In the genomic region with DNA sequence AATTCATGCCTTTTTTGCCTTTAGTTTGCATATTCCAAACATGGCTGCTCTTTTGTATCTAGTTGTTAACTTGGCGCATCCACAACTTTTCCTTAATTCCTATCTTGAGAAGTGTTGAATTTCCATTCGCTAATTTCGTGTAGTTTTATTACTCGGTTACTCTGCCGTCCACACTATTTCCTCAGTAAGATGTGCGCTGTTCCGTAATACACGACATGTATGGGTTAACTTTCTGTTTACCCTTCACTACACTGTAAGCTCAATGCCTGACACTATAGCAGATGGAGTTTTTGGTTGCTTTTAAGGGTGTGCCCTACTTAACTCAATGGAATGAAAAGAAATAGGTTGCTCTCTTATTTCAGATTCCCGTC, we compare ENCODE assay signal across 8 cellular contexts. TPM values are rescaled to one million over a fixed set of nuclear protein-coding genes. Genes with fewer than 3 reads are reported as not detected.
DNase-seq lines count a peak whose midpoint lies in the region; ATAC-seq and TF ChIP-seq lines count a peak whose summit lies in the region.

No MANE protein-coding gene starts in this region.

- 4% methylated on average over 9 of the region's 9 CpGs for WGBS in esophagus muscularis mucosa

- H3K27ac ChIP-seq in DOHH2 (ENCODE audit: low read depth, low read length) (peak overlapping the region; percentile 83), RWPE2 (ENCODE audit: poor library complexity, severe bottlenecking) (peak overlapping the region; percentile 75), esophagus muscularis mucosa (replicated peaks in 1 of 4) (peak overlapping the region; percentile 78 to 88 (median 82)), parathyroid adenoma (peak overlapping the region; percentile 88)

- H3K27me3 ChIP-seq in DOHH2 (ENCODE audit: control insufficient read depth, low read length) (no peaks in the 10 kb centered on the region), RWPE2 (ENCODE audit: insufficient read depth, poor library complexity, severe bottlenecking) (no peaks in the 10 kb centered on the region), esophagus muscularis mucosa (no peaks in the 10 kb centered on the region), parathyroid adenoma (ENCODE audit: control insufficient read depth, insufficient read depth, low read length) (no peaks in the 10 kb centered on the region)

- TF ChIP-seq CTCF in DOHH2 (IDR thresholded peaks at IDR 0.05; ENCODE audit: low read depth, low read length, poor library complexity, severe bottlenecking) (no peak), RWPE2 (IDR thresholded peaks at IDR 0.05; ENCODE audit: poor library complexity, severe bottlenecking) (no peak), esophagus muscularis mucosa (IDR thresholded peaks at IDR 0.05) (no peak), parathyroid adenoma (IDR thresholded peaks at IDR 0.05) (no peak)

- H3K36me3 ChIP-seq in DOHH2 (ENCODE audit: control insufficient read depth, low read length) (peaks cover 57% of the 10 kb centered on the region), RWPE2 (ENCODE audit: low read depth) (peaks cover 54% of the 10 kb centered on the region), esophagus muscularis mucosa (peaks cover 28 to 46% (median 38%) of the 10 kb centered on the region in 4 donors), parathyroid adenoma (ENCODE audit: control insufficient read depth, insufficient read depth, low read length) (no peaks in the 10 kb centered on the region)

- peaks cover 60% of the 10 kb centered on the region for H3F3A ChIP-seq in DOHH2 (ENCODE audit: control insufficient read depth, insufficient read depth)

- H4K20me1 ChIP-seq in DOHH2 (ENCODE audit: control insufficient read depth, insufficient read depth, low read depth, low read length) = peaks cover 32% of the 10 kb centered on the region

- H2AFZ ChIP-seq in parathyroid adenoma = peak overlapping the region; percentile 87

- peak overlapping the region; percentile 91 for H3K9ac ChIP-seq in parathyroid adenoma

- intact Hi-C loops in esophagus muscularis mucosa (cut with DNase I) = no loop called here

- ATAC-seq in RWPE2 (ENCODE audit: low read depth) = no peak

- H3K9me3 ChIP-seq in DOHH2 (ENCODE audit: control insufficient read depth, insufficient read depth, low read length) = no peaks in the 10 kb centered on the region
- H3K9me3 ChIP-seq in RWPE2 (ENCODE audit: severe bottlenecking) = no peaks in the 10 kb centered on the region
- H3K9me3 ChIP-seq in esophagus muscularis mucosa = no peaks in the 10 kb centered on the region
- H3K9me3 ChIP-seq in parathyroid adenoma (ENCODE audit: control insufficient read depth, low read length) = no peaks in the 10 kb centered on the region

- no peaks in the 10 kb centered on the region for H3K9me2 ChIP-seq in DOHH2 (replicated peaks; ENCODE audit: control insufficient read depth, low read length)

- no peak for TF ChIP-seq POLR2A in esophagus muscularis mucosa (IDR thresholded peaks at IDR 0.05; ENCODE audit: low read depth)

- no peak for TF ChIP-seq EP300 in esophagus muscularis mucosa (IDR thresholded peaks at IDR 0.05)

- H3K4me3 ChIP-seq in DOHH2 (ENCODE audit: low read length) (peak overlapping the region; percentile 82), RWPE2 (ENCODE audit: severe bottlenecking) (peak overlapping the region; percentile 90), esophagus muscularis mucosa (peak overlapping the region; percentile 65 to 77 (median 73)), parathyroid adenoma (ENCODE audit: low read depth, low read length) (peak overlapping the region; percentile 95)

- DNase-seq in RWPE2 (ENCODE audit: low spot score) (no peak), esophagus muscularis mucosa (ENCODE audit: extremely low spot score) (no peak), NCI-H1694 (lab: John Stamatoyannopoulos, UW) (no peak), UCSD-AML1 (lab: John Stamatoyannopoulos, UW; ENCODE audit: unreplicated experiment) (no peak), T-helper 9 cell (no peak)
- DNase-seq in effector CD4-positive, alpha-beta T cell = no peak

- H3K79me2 ChIP-seq in DOHH2 (ENCODE audit: control insufficient read depth, low read length) (peaks cover 47% of the 10 kb centered on the region), parathyroid adenoma (peaks cover 13% of the 10 kb centered on the region)

- H3K4me2 ChIP-seq in DOHH2 (ENCODE audit: low read length) (peak overlapping the region; percentile 72), parathyroid adenoma (ENCODE audit: low read length) (peak overlapping the region; percentile 94)

- peaks cover 39% of the 10 kb centered on the region for H3K4me1 ChIP-seq in DOHH2 (ENCODE audit: control insufficient read depth, low read length)
- peaks cover 14% of the 10 kb centered on the region for H3K4me1 ChIP-seq in RWPE2 (ENCODE audit: insufficient read depth, poor library complexity, severe bottlenecking)
- H3K4me1 ChIP-seq in esophagus muscularis mucosa = peaks cover 24 to 35% (median 32%) of the 10 kb centered on the region in 4 donors
- H3K4me1 ChIP-seq in parathyroid adenoma = peaks cover 10% of the 10 kb centered on the region

RNA-seq across cellular contexts. Expression of a gene that starts 0.7 kb away (rescaled TPM):
- total RNA-seq in esophagus muscularis mucosa = 1,000 to 10,000 TPM in 2 of 4 donors, 100 to 1,000 TPM in 2; 720 to 1,054 (median 915) TPM

RNA-seq across cellular contexts. Expression of a gene that starts 24.1 kb away (rescaled TPM):
- 10 to 100 TPM; 20.3 to 45.7 (median 36.1) TPM for total RNA-seq in esophagus muscularis mucosa
